In the genomic region with DNA sequence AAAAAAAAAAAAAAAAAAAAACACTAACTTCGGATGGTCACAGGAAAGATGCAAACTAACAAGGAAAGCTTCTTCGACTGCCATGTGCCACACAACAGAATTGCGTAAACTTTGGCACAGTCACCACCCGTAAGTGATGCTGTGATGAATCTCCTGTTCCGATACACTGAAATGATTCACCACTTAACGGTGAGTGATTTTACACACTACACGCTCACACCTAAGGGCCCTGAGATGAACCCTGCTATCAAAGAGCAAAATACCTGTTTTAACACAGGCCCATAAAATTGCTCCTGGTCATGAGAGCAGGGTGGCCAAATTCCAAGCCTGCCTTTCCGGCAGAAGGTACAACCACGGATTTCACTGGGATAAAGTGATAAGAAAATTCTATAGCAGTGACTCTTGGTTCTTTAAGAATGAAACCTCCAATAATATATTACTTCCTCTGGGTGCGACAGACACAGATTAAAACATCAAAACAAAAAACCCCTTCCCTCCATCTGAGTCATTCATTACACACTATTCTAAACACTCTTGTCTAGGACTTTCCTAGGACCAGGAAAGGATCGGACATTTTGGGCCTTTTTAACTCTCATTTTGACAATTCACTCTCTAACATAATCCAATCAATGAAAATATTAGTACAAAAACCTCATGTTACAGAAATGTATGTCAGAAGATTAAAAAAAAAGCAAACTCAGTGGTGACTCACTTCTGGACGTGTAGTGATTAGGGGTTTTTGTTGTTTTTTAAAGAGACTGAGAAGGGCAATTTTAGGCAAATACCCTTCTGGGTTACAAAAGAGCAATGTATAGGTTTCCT, we compare ENCODE assay signal across 8 cellular contexts. TPM values are rescaled to one million over a fixed set of nuclear protein-coding genes. Genes with fewer than 3 reads are reported as not detected.
A peak's percentile ranks its signal among the peaks of the same experiment; 100 is the strongest.
DNase-seq lines count a peak whose midpoint lies in the region; ATAC-seq and TF ChIP-seq lines count a peak whose summit lies in the region.

No MANE protein-coding gene starts in this region.

- POLR2A ChIA-PET in CD8-positive, alpha-beta memory T cell (lab: Charles Lee) = no interaction called here

- H3K27me3 ChIP-seq in CD8-positive, alpha-beta memory T cell (ENCODE audit: insufficient read depth, low read length, poor library complexity, severe bottlenecking) = no peaks in the 10 kb centered on the region
- H3K27me3 ChIP-seq in right cardiac atrium (ENCODE audit: control insufficient read depth, insufficient read depth) (no peaks in the 10 kb centered on the region), thoracic aorta (replicated peaks; ENCODE audit: insufficient read depth) (no peaks in the 10 kb centered on the region)

- no peaks in the 10 kb centered on the region for H3K9me3 ChIP-seq in CD8-positive, alpha-beta memory T cell (ENCODE audit: low read length)
- H3K9me3 ChIP-seq in right cardiac atrium (ENCODE audit: control insufficient read depth, low read length) = no peaks in the 10 kb centered on the region
- no peaks in the 10 kb centered on the region for H3K9me3 ChIP-seq in thoracic aorta

- no peak overlapping the region for H3K27ac ChIP-seq in CD8-positive, alpha-beta memory T cell (ENCODE audit: low read depth, low read length)
- no peak overlapping the region for H3K27ac ChIP-seq in right cardiac atrium (ENCODE audit: low read length)
- H3K27ac ChIP-seq in thoracic aorta = peak overlapping the region; percentile 14 to 78
- no peak overlapping the region for H3K27ac ChIP-seq in substantia nigra (ENCODE audit: low read depth, low read length, poor library complexity, severe bottlenecking)

- peaks cover 23% of the 10 kb centered on the region for H3K4me1 ChIP-seq in CD8-positive, alpha-beta memory T cell (ENCODE audit: insufficient read depth, low read length)
- H3K4me1 ChIP-seq in right cardiac atrium (ENCODE audit: control insufficient read depth, insufficient read depth, low read length) (no peaks in the 10 kb centered on the region), thoracic aorta (ENCODE audit: control insufficient read depth in 1 of 2, low read depth in 2 of 2) (peaks cover 35 to 89% of the 10 kb centered on the region in 2 donors)

- no peaks in the 10 kb centered on the region for H3K9me3 Mint-ChIP-seq in CD8-positive, alpha-beta memory T cell

- ATAC-seq in GM19468 (IDR thresholded peaks at IDR 0.05; ENCODE audit: extremely low read depth, unreplicated experiment) (peak; percentile 62), HG03460 (IDR thresholded peaks at IDR 0.05; ENCODE audit: unreplicated experiment) (peak; percentile 65), right cardiac atrium (peak; percentile 47 to 68), thoracic aorta (ENCODE audit: insufficient number of reproducible peaks, low FRiP score, low read depth) (no peak)

- H3K4me3 ChIP-seq in CD8-positive, alpha-beta memory T cell (ENCODE audit: low read length) = peak overlapping the region; percentile 31
- H3K4me3 ChIP-seq in right cardiac atrium (ENCODE audit: low read length) = no peak overlapping the region
- peak overlapping the region; percentile 57 for H3K4me3 ChIP-seq in thoracic aorta

- no peaks in the 10 kb centered on the region for H3K36me3 ChIP-seq in CD8-positive, alpha-beta memory T cell (ENCODE audit: insufficient read depth, low read length)
- H3K36me3 ChIP-seq in thoracic aorta = no peaks in the 10 kb centered on the region

- CTCF ChIA-PET in CD8-positive, alpha-beta memory T cell (lab: Charles Lee) = interaction anchor here (1.1 to 1.8 kb wide), 4 partner anchors 18 to 65 kb away, joined by 3 to 12 read pairs (median 5); no protein-coding TSS in a partner anchor

- H3K27me3 Mint-ChIP-seq in CD8-positive, alpha-beta memory T cell = no peaks in the 10 kb centered on the region

- H3K36me3 Mint-ChIP-seq in CD8-positive, alpha-beta memory T cell = peaks cover 0 to 3% (median 2%) of the 10 kb centered on the region in 3 donors

- DNase-seq in CD8-positive, alpha-beta memory T cell = peak in 1 of 5 donors; percentile 52
- peak; percentile 76 for DNase-seq in activated CD8-positive, alpha-beta memory T cell treated with anti-CD3 and anti-CD28 coated beads for 24 hours
- DNase-seq in right cardiac atrium (no peak), thoracic aorta (ENCODE audit: low spot score) (no peak), superior temporal gyrus (ENCODE audit: extremely low spot score) (no peak), substantia nigra (lab: John Stamatoyannopoulos, UW) (no peak)

- peak overlapping the region; percentile 0 to 90 (median 65) for H3K27ac Mint-ChIP-seq in CD8-positive, alpha-beta memory T cell

- WGBS in right cardiac atrium = 52% methylated on average over 12 of the region's 12 CpGs

- peak overlapping the region; percentile 49 to 81 (median 73) for H3K4me3 Mint-ChIP-seq in CD8-positive, alpha-beta memory T cell

- H3K4me1 Mint-ChIP-seq in CD8-positive, alpha-beta memory T cell = peaks cover 30 to 43% (median 36%) of the 10 kb centered on the region in 3 donors

- no peak for TF ChIP-seq CTCF in thoracic aorta (IDR thresholded peaks at IDR 0.05)

- intact Hi-C loops in right cardiac atrium (cut with DNase I) = no loop called here

RNA-seq across cellular contexts. Expression of a gene that starts 28.3 kb away (rescaled TPM):
- total RNA-seq in CD8-positive, alpha-beta memory T cell = 10 to 100 TPM; 37.9 to 38.2 TPM
- polyA plus RNA-seq in CD8-positive, alpha-beta memory T cell = 47.9 TPM
- 100 to 1,000 TPM; 103 to 140 (median 122) TPM for total RNA-seq in right cardiac atrium
- polyA plus RNA-seq in right cardiac atrium = 80.2 TPM
- total RNA-seq in thoracic aorta = 100 to 1,000 TPM; 121 to 131 TPM

Comparison
In these comparisons a context has a peak if more than half of its experiments do, and no peak if none do; other contexts are left out.
1. H3K27ac ChIP-seq: peak in thoracic aorta (2 of 2); none in CD8-positive, alpha-beta memory T cell (single experiment), right cardiac atrium (single experiment) and substantia nigra (single experiment).